ENCODE assay signal across 30 cellular contexts in the genomic region with DNA sequence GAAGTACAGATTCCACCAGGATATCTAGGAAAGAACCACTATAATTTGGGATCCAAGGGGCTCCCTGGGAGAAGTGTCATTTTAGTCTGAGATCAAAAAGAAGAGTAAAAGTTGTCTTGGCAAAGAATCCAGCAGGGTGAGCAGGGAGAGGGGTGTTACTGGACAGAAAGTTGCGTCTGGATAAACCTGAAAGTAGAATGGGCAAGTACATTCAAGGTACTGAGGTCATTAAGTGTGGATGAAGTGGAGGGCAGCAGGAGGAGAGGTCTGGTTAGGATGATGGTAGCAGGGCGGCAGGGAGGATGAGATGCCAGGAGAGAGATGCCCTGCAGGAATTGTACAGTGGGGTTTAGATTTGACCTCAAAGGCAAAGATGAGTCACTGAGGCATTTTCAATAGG.
"Had no signal": no experiment of that assay in that cellular context is flagged by ENCODE, and none has a peak within 500 bp of the region (broad histone marks: within the 10 kb centered on the region; RNA-seq: fewer than 3 reads in every experiment).

No MANE protein-coding gene starts in this region.

- H3K9me3 ChIP-seq: adrenal gland had no signal

- H3K36me3 ChIP-seq: adrenal gland, ascending aorta, brain microvascular endothelial cell, breast epithelium, cardiac muscle cell had no signal

- H3K27ac ChIP-seq: adrenal gland, ascending aorta, body of pancreas, brain microvascular endothelial cell, breast epithelium, cardiac muscle cell had no signal

- H3K27me3 ChIP-seq: adrenal gland, ascending aorta, body of pancreas, brain microvascular endothelial cell, breast epithelium, cardiac muscle cell had no signal

- DNase-seq: activated effector memory CD4-positive, alpha-beta T cell treated with anti-CD3 and anti-CD28 coated beads, Interleukin-2, amount 50 U/mL, for 16 hours; activated effector memory CD4-positive, alpha-beta T cell treated with Interleukin-2 at 50 U/mL for 16 hours; activated gamma-delta T cell; activated gamma-delta T cell treated with Interleukin-2 at 50 U/mL for 16 hours; activated naive CD4-positive, alpha-beta T cell; activated naive CD4-positive, alpha-beta T cell treated with anti-CD3 and anti-CD28 coated beads for 36 hours; activated naive CD4-positive, alpha-beta T cell treated with anti-CD3 and anti-CD28 coated beads, Interleukin-2, amount 10 ng/mL, durations not matched to agents 7 days and 5 days; activated naive CD4-positive, alpha-beta T cell treated with anti-CD3 and anti-CD28 coated beads, Interleukin-2, amount 50 U/mL, for 16 hours; activated naive CD4-positive, alpha-beta T cell treated with Interleukin-2 at 50 U/mL for 16 hours; activated naive CD8-positive, alpha-beta T cell treated with anti-CD3 and anti-CD28 coated beads for 36 hours; activated naive CD8-positive, alpha-beta T cell treated with anti-CD3 and anti-CD28 coated beads, Interleukin-2, amount 10 ng/mL, durations not matched to agents 7 days and 5 days; activated naive CD8-positive, alpha-beta T cell treated with anti-CD3 and anti-CD28 coated beads, Interleukin-2, amount 50 U/mL, for 24 hours; activated T-cell treated with anti-CD3 and anti-CD28 coated beads, Interleukin-2, amount 50 U/mL, for 1 hour; activated T-cell treated with anti-CD3 and anti-CD28 coated beads, Interleukin-2, amount 50 U/mL, for 24 hours; activated T-cell treated with anti-CD3 and anti-CD28 coated beads, Interleukin-2, amount 50 U/mL, for 4 hours; activated T-cell treated with anti-CD3 and anti-CD28 coated beads, Interleukin-2, amount 50 U/mL, for 48 hours; activated T-cell treated with anti-CD3 and anti-CD28 coated beads, Interleukin-2, amount 50 U/mL, for 72 hours; adrenal gland; amniotic stem cell; amygdala; anterior cingulate cortex; aorta; body of pancreas; brain microvascular endothelial cell; caudate nucleus; central memory CD4-positive, alpha-beta T cell; cerebellar nuclear complex had no signal

- H3K4me3 ChIP-seq: adrenal gland, ascending aorta, body of pancreas, breast epithelium, cardiac muscle cell had no signal

- H3K4me1 ChIP-seq: adrenal gland, ascending aorta, body of pancreas, breast epithelium had no signal
